7 cellular contexts compared by ENCODE assay signal in genomic region chr20:56520746-56521354, GRCh38. TPM values are rescaled to one million over a fixed set of nuclear protein-coding genes. Genes with fewer than 3 reads are reported as not detected.
"Had no signal": no experiment of that assay in that cellular context is flagged by ENCODE, and none has a peak within 500 bp of the region (broad histone marks: within the 10 kb centered on the region; RNA-seq: fewer than 3 reads in every experiment).

No MANE protein-coding gene starts in this region.

RNA-seq across cellular contexts. Expression of gene FAM209A, which starts 3.7 kb away (rescaled TPM):
- total RNA-seq: HT1080, LHCN-M2, MCF 10A, Right ventricle myocardium superior, SJSA1 had no signal
- polyA plus RNA-seq: IgD-negative memory B cell, SK-N-SH had no signal

RNA-seq across cellular contexts. Expression of gene FAM209B, which starts 12.2 kb away (rescaled TPM):
- total RNA-seq: HT1080, LHCN-M2, MCF 10A, SJSA1 had no signal
- polyA plus RNA-seq: SK-N-SH had no signal
